Comparison of ENCODE assay signal across 8 cellular contexts in genomic region chr7:131507592-131508331, GRCh38. TPM values are rescaled to one million over a fixed set of nuclear protein-coding genes. Genes with fewer than 3 reads are reported as not detected.
DNase-seq lines count a peak whose midpoint lies in the region; ATAC-seq and TF ChIP-seq lines count a peak whose summit lies in the region.

No MANE protein-coding gene starts in this region.

- H3K4me2 ChIP-seq in parathyroid adenoma (ENCODE audit: low read length) = no peak overlapping the region

- H3K4me3 ChIP-seq in MG63 = no peak overlapping the region
- no peak overlapping the region for H3K4me3 ChIP-seq in SJSA1
- H3K4me3 ChIP-seq in parathyroid adenoma (ENCODE audit: low read depth, low read length) = no peak overlapping the region
- no peak overlapping the region for H3K4me3 ChIP-seq in tibial nerve

- no peak overlapping the region for H3K9ac ChIP-seq in parathyroid adenoma

- H3K27me3 ChIP-seq in MG63 (no peaks in the 10 kb centered on the region), SJSA1 (replicated peaks) (no peaks in the 10 kb centered on the region), parathyroid adenoma (ENCODE audit: control insufficient read depth, insufficient read depth, low read length) (no peaks in the 10 kb centered on the region), tibial nerve (no peaks in the 10 kb centered on the region)

- H3K79me2 ChIP-seq in parathyroid adenoma = no peaks in the 10 kb centered on the region

- H2AFZ ChIP-seq in parathyroid adenoma = no peak overlapping the region

- H3K27ac ChIP-seq in SJSA1 (no peak overlapping the region), parathyroid adenoma (no peak overlapping the region), tibial nerve (peak overlapping the region in 1 of 4 donors; percentile 45)

- H3K36me3 ChIP-seq in MG63 = no peaks in the 10 kb centered on the region
- H3K36me3 ChIP-seq in SJSA1 = peaks cover 22% of the 10 kb centered on the region
- H3K36me3 ChIP-seq in parathyroid adenoma (ENCODE audit: control insufficient read depth, insufficient read depth, low read length) = no peaks in the 10 kb centered on the region
- peaks cover 0 to 19% (median 0%) of the 10 kb centered on the region in 3 donors for H3K36me3 ChIP-seq in tibial nerve

- H3K9me3 ChIP-seq in MG63 (no peaks in the 10 kb centered on the region), SJSA1 (replicated peaks) (no peaks in the 10 kb centered on the region), parathyroid adenoma (ENCODE audit: control insufficient read depth, low read length) (no peaks in the 10 kb centered on the region), tibial nerve (no peaks in the 10 kb centered on the region)

- TF ChIP-seq POLR2A in tibial nerve (IDR thresholded peaks at IDR 0.05) = no peak

- WGBS in tibial nerve, 2 donors = 17 to 19% methylated on average over 14 of the region's 14 CpGs

- H3K4me1 ChIP-seq in SJSA1 (replicated peaks) (peaks cover 9% of the 10 kb centered on the region), parathyroid adenoma (peaks cover 5% of the 10 kb centered on the region), tibial nerve (peaks cover 0 to 33% (median 16%) of the 10 kb centered on the region in 4 donors)

- peak in 1 of 2 donors; percentile 48 for TF ChIP-seq EP300 in tibial nerve (IDR thresholded peaks at IDR 0.05)

- peak; percentile 12 for DNase-seq in DMS 273 treated with DMSO at 0.1 percent for 48 hours (lab: John Stamatoyannopoulos, UW)
- DNase-seq in MG63 = peak; percentile 56
- DNase-seq in SJSA1 (ENCODE audit: low read depth in 1 of 2, low spot score in 2 of 2) = peak; percentile 70 to 78
- DNase-seq in activated gamma-delta T cell treated with Interleukin-2 at 50 U/mL for 16 hours = peak; percentile 78
- peak; percentile 72 for DNase-seq in globus pallidus (ENCODE audit: low spot score)
- DNase-seq in tibial nerve (ENCODE audit: low spot score in 2 of 2) = peak; percentile 91 to 93

- ATAC-seq in GM21717 (IDR thresholded peaks at IDR 0.05; ENCODE audit: unreplicated experiment) = peak; percentile 78

- TF ChIP-seq CTCF in parathyroid adenoma (IDR thresholded peaks at IDR 0.05) = peak; percentile 94
- TF ChIP-seq CTCF in tibial nerve (IDR thresholded peaks at IDR 0.05) = peak; percentile 89 to 94 (median 91)

RNA-seq across cellular contexts. Expression of gene PODXL, which starts 48.7 kb away (rescaled TPM):
- 1.0 and 1.2 TPM in 2 replicates for total RNA-seq in MG63 (2014; rRNA removed; shearing (Covaris generic); ENCODE audit: low replicate concordance)
- 5.1 and 5.5 TPM in 2 replicates for total RNA-seq in SJSA1 (2014; rRNA removed; shearing (Covaris generic))
- 10 to 100 TPM; 12.1 to 40.8 (median 34.3) TPM for total RNA-seq in tibial nerve

Comparison
In these comparisons a context has a peak if more than half of its experiments do, and no peak if none do; other contexts are left out.
1. DNase-seq: peak in every context shown above with its lines; median percentile 92 in tibial nerve; 78 in activated gamma-delta T cell treated with Interleukin-2 at 50 U/mL for 16 hours; 74 in SJSA1; 72 in globus pallidus; 56 in MG63; 12 in DMS 273 treated with DMSO at 0.1 percent for 48 hours.